ENCODE assay signal across 25 cellular contexts in the genomic region with DNA sequence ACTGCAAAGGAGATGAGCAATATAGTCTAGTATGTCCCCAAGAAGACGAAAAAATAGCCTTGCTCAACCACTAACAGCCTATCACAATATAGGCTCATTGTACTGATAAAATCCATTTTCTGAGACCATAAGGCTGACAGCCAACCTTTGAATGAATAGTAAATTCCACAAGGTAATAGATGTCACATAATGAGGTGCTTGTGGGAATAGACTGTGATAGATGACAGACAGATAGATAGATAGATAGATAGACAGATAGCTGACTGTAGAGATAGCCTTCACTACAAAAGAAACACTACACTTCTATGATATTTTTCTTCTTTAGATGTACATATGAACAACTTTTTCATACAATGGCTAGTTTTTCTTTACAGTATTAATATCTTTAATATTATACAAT.
"Had no signal": no experiment of that assay in that cellular context is flagged by ENCODE, and none has a peak within 500 bp of the region (broad histone marks: within the 10 kb centered on the region; RNA-seq: fewer than 3 reads in every experiment).

No MANE protein-coding gene starts in this region.

- H3K27me3 ChIP-seq: hepatocyte, ovary, spleen, suprapubic skin, tibial artery, vagina had no signal

- H3K4me3 ChIP-seq: hepatocyte, left ventricle myocardium inferior, lung, ovary, prostate gland, spleen, suprapubic skin, thoracic aorta, tibial artery, vagina had no signal

- H3K9me3 Mint-ChIP-seq: type B pancreatic cell had no signal

- H3K27me3 Mint-ChIP-seq: naive B cell; stimulated activated naive CD8-positive, alpha-beta T cell treated with anti-CD3 and anti-CD28 coated beads, Interleukin-15, Interleukin-2, amounts not matched to agents 100 ng/mL and 50 ng/mL, for 24 hours; type B pancreatic cell had no signal

- H3K4me1 ChIP-seq: left ventricle myocardium inferior, prostate gland, spleen, suprapubic skin, tibial artery, vagina had no signal

- DNase-seq: islet precursor cell; left ventricle myocardium inferior; mesendoderm; naive B cell; natural killer cell; nephron progenitor cell; ovary; retina; right cardiac atrium; small intestine; spleen; stimulated activated CD4-positive, alpha-beta T cell treated with anti-CD3 and anti-CD28 coated beads, Interleukin-4, amount 100 ng/mL, for 24 hours; stimulated activated naive CD4-positive, alpha-beta T cell; tibial artery had no signal

- H3K4me1 Mint-ChIP-seq: naive B cell; natural killer cell; nephron progenitor cell; stimulated activated effector memory CD8-positive, alpha-beta T cell treated with anti-CD3 and anti-CD28 coated beads, Interleukin-12 subunit alpha, Interleukin-12 subunit beta, amount 100 ng/mL, for 72 hours had no signal

- H3K36me3 Mint-ChIP-seq: naive B cell; natural killer cell; stimulated activated effector memory CD8-positive, alpha-beta T cell treated with anti-CD3 and anti-CD28 coated beads, Interleukin-12 subunit alpha, Interleukin-12 subunit beta, amount 100 ng/mL, for 72 hours; type B pancreatic cell had no signal

- H3K79me2 ChIP-seq: hepatocyte had no signal

- H3K4me3 Mint-ChIP-seq: mesothelial cell of epicardium; naive B cell; natural killer cell; nephron progenitor cell; stimulated activated effector memory CD8-positive, alpha-beta T cell treated with anti-CD3 and anti-CD28 coated beads, Interleukin-12 subunit alpha, Interleukin-12 subunit beta, amount 100 ng/mL, for 72 hours; stimulated activated naive CD8-positive, alpha-beta T cell treated with anti-CD3 and anti-CD28 coated beads, Interleukin-15, Interleukin-2, amounts not matched to agents 100 ng/mL and 50 ng/mL, for 24 hours; type B pancreatic cell had no signal

- H3K36me3 ChIP-seq: left ventricle myocardium inferior, ovary, prostate gland, spleen, suprapubic skin, thoracic aorta, tibial artery, vagina had no signal

- H2AFZ ChIP-seq: hepatocyte had no signal

- H3K27ac ChIP-seq: hepatocyte, left ventricle myocardium inferior, ovary, prostate gland, spleen, suprapubic skin, thoracic aorta, tibial artery, vagina had no signal

- ATAC-seq: natural killer cell; right cardiac atrium; sciatic nerve; stimulated activated effector memory CD8-positive, alpha-beta T cell treated with anti-CD3 and anti-CD28 coated beads, Interleukin-12 subunit alpha, Interleukin-12 subunit beta, amount 100 ng/mL, for 72 hours had no signal

- H3K4me2 ChIP-seq: hepatocyte had no signal

- H3K9me3 ChIP-seq: left ventricle myocardium inferior, ovary, prostate gland, suprapubic skin, thoracic aorta, tibial artery, vagina had no signal

- H3K27ac Mint-ChIP-seq: mesothelial cell of epicardium; naive B cell; natural killer cell; nephron progenitor cell; stimulated activated effector memory CD8-positive, alpha-beta T cell treated with anti-CD3 and anti-CD28 coated beads, Interleukin-12 subunit alpha, Interleukin-12 subunit beta, amount 100 ng/mL, for 72 hours; stimulated activated naive CD8-positive, alpha-beta T cell treated with anti-CD3 and anti-CD28 coated beads, Interleukin-15, Interleukin-2, amounts not matched to agents 100 ng/mL and 50 ng/mL, for 24 hours; type B pancreatic cell had no signal
